ENCODE assay signal across 27 cellular contexts in genomic region chr10:29107866-29108498, GRCh38.
"Had no signal": no experiment of that assay in that cellular context is flagged by ENCODE, and none has a peak within 500 bp of the region (broad histone marks: within the 10 kb centered on the region; RNA-seq: fewer than 3 reads in every experiment).

No MANE protein-coding gene starts in this region.

- H3K27ac ChIP-seq: ascending aorta, body of pancreas, Peyer's patch, RWPE1 had no signal

- ATAC-seq: activated naive CD4-positive, alpha-beta T cell treated with anti-CD3 and anti-CD28 coated beads, Interleukin-2, amount 50 U/mL, for 72 hours; activated naive CD8-positive, alpha-beta T cell treated with anti-CD3 and anti-CD28 coated beads, Interleukin-2, amount 50 U/mL, for 24 hours; activated T-cell treated with anti-CD3 and anti-CD28 coated beads, Interleukin-2, amount 50 U/mL, for 4 hours; body of pancreas had no signal

- H3K27me3 ChIP-seq: ascending aorta, body of pancreas, Peyer's patch had no signal

- H3K36me3 ChIP-seq: ascending aorta, Peyer's patch had no signal

- H3K4me1 ChIP-seq: Peyer's patch had no signal

- H3K9me3 ChIP-seq: ascending aorta, body of pancreas, Peyer's patch had no signal

- DNase-seq: activated B cell treated with CpG ODN at 0.5 μM for 24 hours; activated CD4-positive, alpha-beta memory T cell treated with anti-CD3 and anti-CD28 coated beads for 36 hours; activated CD4-positive, alpha-beta T cell treated with anti-CD3 and anti-CD28 coated beads for 1 hour; activated CD4-positive, alpha-beta T cell treated with anti-CD3 and anti-CD28 coated beads, Interleukin-2, amount 10 ng/mL, durations not matched to agents 24 days and 14 days; activated CD8-positive, alpha-beta memory T cell treated with anti-CD3 and anti-CD28 coated beads for 24 hours; activated effector memory CD4-positive, alpha-beta T cell treated with anti-CD3 and anti-CD28 coated beads, Interleukin-2, amount 50 U/mL, for 16 hours; activated naive CD4-positive, alpha-beta T cell treated with Interleukin-2 at 50 U/mL for 16 hours; activated naive CD8-positive, alpha-beta T cell treated with anti-CD3 and anti-CD28 coated beads, Interleukin-2, amount 50 U/mL, for 24 hours; activated T-cell treated with anti-CD3 and anti-CD28 coated beads, Interleukin-2, amount 50 U/mL, for 4 hours; amniotic stem cell; body of pancreas; KG1; NCI-H1092; NCI-H1417; NCI-H1694; NCI-H2029; NCI-H2107; NCI-H2171 treated with DMSO at 0.1 percent for 48 hours; NCI-H226; NCI-H526; NCI-H774; OCI-M1; Peyer's patch; Right ventricle myocardium superior had no signal

- H3K4me3 ChIP-seq: ascending aorta, body of pancreas, Peyer's patch had no signal
